In genomic region chr9:137606734-137607138, GRCh38 we compare ENCODE assay signal across 1 cellular context.
TF ChIP-seq lines count a peak whose summit lies in the region.

No MANE protein-coding gene starts in this region.

TF ChIP-seq in GM12878, 131 proteins besides CTCF, POLR2A, EP300 and RAD21:
- TF ChIP-seq REST (IDR thresholded peaks at IDR 0.05; ENCODE audit: low read depth, low read length), result no peak
- TF ChIP-seq BCL3 (IDR thresholded peaks at IDR 0.05; ENCODE audit: borderline replicate concordance, insufficient read depth, low read depth, low read length, poor library complexity, severe bottlenecking), result no peak
- no peak for TF ChIP-seq ZNF274 (IDR thresholded peaks at IDR 0.05; ENCODE audit: insufficient read depth, insufficient read length)
- TF ChIP-seq CBX3 (IDR thresholded peaks at IDR 0.05; ENCODE audit: borderline replicate concordance, low read depth), result no peak
- TF ChIP-seq EED (IDR thresholded peaks at IDR 0.05; ENCODE audit: low read depth), result no peak
